In genomic region chr4:4640692-4641091, GRCh38 we compare ENCODE assay signal across 1 cellular context.
A peak's percentile ranks its signal among the peaks of the same experiment; 100 is the strongest.
TF ChIP-seq lines count a peak whose summit lies in the region.

No MANE protein-coding gene starts in this region.

TF ChIP-seq in HepG2, 621 proteins besides CTCF, POLR2A, EP300 and RAD21 (continued from another document and continues in another):
- no peak; the same call in 1 of the 2 replicates for TF ChIP-seq POLR2AphosphoS5 (IDR thresholded peaks at IDR 0.05; ENCODE audit: low read depth, low read length)
- peak; percentile 45; the same call in 1 of the 2 replicates for TF ChIP-seq MIER3 (CRISPR knock-in tag; IDR thresholded peaks at IDR 0.05; ENCODE audit: borderline replicate concordance)
- 0 out of 2 replicates have a peak, but pooled peaks have one; percentile 39 for TF ChIP-seq ZNF451 (CRISPR knock-in tag; IDR thresholded peaks at IDR 0.05)
- TF ChIP-seq PRDM4 (CRISPR knock-in tag; IDR thresholded peaks at IDR 0.05; ENCODE audit: borderline replicate concordance), result no peak
- TF ChIP-seq MYC (CRISPR knock-in tag; IDR thresholded peaks at IDR 0.05; ENCODE audit: borderline replicate concordance), result peak; percentile 44; the same call in 1 of the 2 replicates
- TF ChIP-seq TFAP4 (IDR thresholded peaks at IDR 0.05; ENCODE audit: borderline replicate concordance, low read depth), result no peak
- TF ChIP-seq PHF20 (CRISPR knock-in tag; IDR thresholded peaks at IDR 0.05), result peak; percentile 41; the same call in 1 of the 2 replicates
- peak; percentile 90 for TF ChIP-seq PAXIP1 (CRISPR knock-in tag; conservative IDR thresholded peaks at IDR 0.05)
- no peak for TF ChIP-seq CENPBD1 (CRISPR knock-in tag; IDR thresholded peaks at IDR 0.05; ENCODE audit: borderline replicate concordance, low read depth)
- no peak for TF ChIP-seq ZNF160 (CRISPR knock-in tag; IDR thresholded peaks at IDR 0.05)
- no peak for TF ChIP-seq RNF219 (CRISPR knock-in tag; IDR thresholded peaks at IDR 0.05)
- no peak for TF ChIP-seq ZNF468 (CRISPR knock-in tag; IDR thresholded peaks at IDR 0.05)
- peak; percentile 76 for TF ChIP-seq PATZ1 (CRISPR knock-in tag; IDR thresholded peaks at IDR 0.05)
- TF ChIP-seq NR2F2 (IDR thresholded peaks at IDR 0.05; ENCODE audit: borderline replicate concordance, low read depth), result peak; percentile 81
- TF ChIP-seq NPAS2 (CRISPR knock-in tag; IDR thresholded peaks at IDR 0.05; ENCODE audit: borderline replicate concordance), result no peak
- TF ChIP-seq MIER2 (CRISPR knock-in tag; IDR thresholded peaks at IDR 0.05), result no peak
- peak; percentile 58; the same call in 1 of the 2 replicates for TF ChIP-seq IRF2 (CRISPR knock-in tag; IDR thresholded peaks at IDR 0.05)
- peak; percentile 80 for TF ChIP-seq ARID5B (CRISPR knock-in tag; IDR thresholded peaks at IDR 0.05)
- no peak for TF ChIP-seq ZBTB7A (CRISPR knock-in tag; IDR thresholded peaks at IDR 0.05)
- TF ChIP-seq ZNF414 (CRISPR knock-in tag; IDR thresholded peaks at IDR 0.05), result no peak
- TF ChIP-seq GATA4 (IDR thresholded peaks at IDR 0.05; ENCODE audit: borderline replicate concordance, low read depth), result no peak
- peak; percentile 53 for TF ChIP-seq POLR2G (IDR thresholded peaks at IDR 0.05; ENCODE audit: low read depth, low read length)
- peak; percentile 55; the same call in 1 of the 2 replicates for TF ChIP-seq KDM2A (CRISPR knock-in tag; IDR thresholded peaks at IDR 0.05; ENCODE audit: borderline replicate concordance, low read depth)
- peak; percentile 68 for TF ChIP-seq HNF4A (CRISPR knock-in tag; IDR thresholded peaks at IDR 0.05)
- peak; percentile 81 for TF ChIP-seq NR2F1 (CRISPR knock-in tag; IDR thresholded peaks at IDR 0.05)
- no peak for TF ChIP-seq ZNF883 (CRISPR knock-in tag; IDR thresholded peaks at IDR 0.05; ENCODE audit: not compliant biosample characterization)
- peak; percentile 82 for TF ChIP-seq NCOA2 (CRISPR knock-in tag; IDR thresholded peaks at IDR 0.05)
- TF ChIP-seq SOX6 (IDR thresholded peaks at IDR 0.05), result no peak
- TF ChIP-seq SOX6 (CRISPR knock-in tag; IDR thresholded peaks at IDR 0.05), result peak; percentile 57
- TF ChIP-seq SRY (CRISPR knock-in tag; IDR thresholded peaks at IDR 0.05), result 0 out of 2 replicates have a peak, but pooled peaks have one; percentile 42
- peak; percentile 45; the same call in 1 of the 2 replicates for TF ChIP-seq FOXO1 (CRISPR knock-in tag; IDR thresholded peaks at IDR 0.05)
- no peak for TF ChIP-seq ZNF792 (CRISPR knock-in tag; IDR thresholded peaks at IDR 0.05)
